1 cellular context compared by ENCODE assay signal in the genomic region with DNA sequence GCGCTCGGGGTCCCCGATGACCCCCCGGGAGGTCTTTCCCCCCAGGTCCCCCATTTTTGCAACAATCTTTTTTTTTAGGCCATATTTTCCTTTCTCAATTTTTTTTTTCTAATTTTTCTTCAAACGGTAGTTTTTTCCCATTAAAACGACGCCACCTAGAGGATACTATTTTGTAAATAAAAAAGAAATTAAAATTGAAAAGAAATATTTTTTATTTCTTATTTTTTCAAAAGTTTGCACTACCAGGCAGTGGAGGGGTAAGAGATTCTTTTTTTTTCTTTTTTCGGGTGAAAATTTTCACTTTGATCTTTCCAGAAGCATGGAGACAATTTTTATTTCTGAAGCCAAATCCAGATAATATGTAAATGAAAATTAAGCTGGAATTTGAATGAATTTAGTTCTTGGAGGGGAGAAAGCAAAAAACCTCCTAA.
TF ChIP-seq lines count a peak whose summit lies in the region.

No MANE protein-coding gene starts in this region.

TF ChIP-seq in K562, 482 proteins besides CTCF, POLR2A, EP300 and RAD21 (continued from another document):
- TF ChIP-seq, protein P1, sequence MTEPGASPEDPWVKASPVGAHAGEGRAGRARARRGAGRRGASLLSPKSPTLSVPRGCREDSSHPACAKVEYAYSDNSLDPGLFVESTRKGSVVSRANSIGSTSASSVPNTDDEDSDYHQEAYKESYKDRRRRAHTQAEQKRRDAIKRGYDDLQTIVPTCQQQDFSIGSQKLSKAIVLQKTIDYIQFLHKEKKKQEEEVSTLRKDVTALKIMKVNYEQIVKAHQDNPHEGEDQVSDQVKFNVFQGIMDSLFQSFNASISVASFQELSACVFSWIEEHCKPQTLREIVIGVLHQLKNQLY (CRISPR knock-in tag; conservative IDR thresholded peaks at IDR 0.05): no peak
- TF ChIP-seq FOXM1 (IDR thresholded peaks at IDR 0.05; ENCODE audit: low read depth) (0 out of 2 replicates have a peak, but pooled peaks have one; percentile 32), FOXM1 (CRISPR knock-in tag; IDR thresholded peaks at IDR 0.05; ENCODE audit: low read depth) (no peak), MECOM (CRISPR knock-in tag; IDR thresholded peaks at IDR 0.05) (no peak), TBP (optimal IDR thresholded peaks at IDR 0.05; ENCODE audit: low read depth, low read length) (peak; percentile 1), DIDO1 (tag; IDR thresholded peaks at IDR 0.05; ENCODE audit: low read depth) (no peak), FOXK2 (conservative IDR thresholded peaks at IDR 0.05 in 1 of 2, IDR thresholded peaks at IDR 0.05 in 1 of 2; ENCODE audit: low read depth in 2 of 2) (0 out of 4 replicates have a peak, but pooled peaks of 1 of the 2 experiments have one; percentile 16), NFRKB (IDR thresholded peaks at IDR 0.05; ENCODE audit: low read depth) (0 out of 2 replicates have a peak, but pooled peaks have one; percentile 31), SMARCC2 (IDR thresholded peaks at IDR 0.05; ENCODE audit: low read depth) (0 out of 2 replicates have a peak, but pooled peaks have one; percentile 31), FOXK1 (CRISPR knock-in tag; IDR thresholded peaks at IDR 0.05; ENCODE audit: borderline replicate concordance) (no peak), MIER1 (IDR thresholded peaks at IDR 0.05; ENCODE audit: low read depth) (no peak), MTA1 (IDR thresholded peaks at IDR 0.05; ENCODE audit: borderline replicate concordance) (0 out of 2 replicates have a peak, but pooled peaks have one; percentile 20), NBN (IDR thresholded peaks at IDR 0.05; ENCODE audit: low read depth) (0 out of 2 replicates have a peak, but pooled peaks have one; percentile 32), BRD9 (IDR thresholded peaks at IDR 0.05; ENCODE audit: low read depth, partially characterized antibody) (peak; percentile 93)
- TF ChIP-seq, protein P2, sequence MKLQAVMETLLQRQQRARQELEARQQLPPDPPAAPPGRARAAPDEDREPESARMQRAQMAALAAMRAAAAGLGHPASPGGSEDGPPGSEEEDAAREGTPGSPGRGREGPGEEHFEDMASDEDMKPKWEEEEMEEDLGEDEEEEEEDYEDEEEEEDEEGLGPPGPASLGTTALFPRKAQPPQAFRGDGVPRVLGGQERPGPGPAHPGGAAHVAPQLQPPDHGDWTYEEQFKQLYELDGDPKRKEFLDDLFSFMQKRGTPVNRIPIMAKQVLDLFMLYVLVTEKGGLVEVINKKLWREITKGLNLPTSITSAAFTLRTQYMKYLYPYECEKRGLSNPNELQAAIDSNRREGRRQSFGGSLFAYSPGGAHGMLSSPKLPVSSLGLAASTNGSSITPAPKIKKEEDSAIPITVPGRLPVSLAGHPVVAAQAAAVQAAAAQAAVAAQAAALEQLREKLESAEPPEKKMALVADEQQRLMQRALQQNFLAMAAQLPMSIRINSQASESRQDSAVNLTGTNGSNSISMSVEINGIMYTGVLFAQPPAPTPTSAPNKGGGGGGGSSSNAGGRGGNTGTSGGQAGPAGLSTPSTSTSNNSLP (IDR thresholded peaks at IDR 0.05; ENCODE audit: borderline replicate concordance, low read depth, low read length): peak; percentile 96
- TF ChIP-seq, protein P3, sequence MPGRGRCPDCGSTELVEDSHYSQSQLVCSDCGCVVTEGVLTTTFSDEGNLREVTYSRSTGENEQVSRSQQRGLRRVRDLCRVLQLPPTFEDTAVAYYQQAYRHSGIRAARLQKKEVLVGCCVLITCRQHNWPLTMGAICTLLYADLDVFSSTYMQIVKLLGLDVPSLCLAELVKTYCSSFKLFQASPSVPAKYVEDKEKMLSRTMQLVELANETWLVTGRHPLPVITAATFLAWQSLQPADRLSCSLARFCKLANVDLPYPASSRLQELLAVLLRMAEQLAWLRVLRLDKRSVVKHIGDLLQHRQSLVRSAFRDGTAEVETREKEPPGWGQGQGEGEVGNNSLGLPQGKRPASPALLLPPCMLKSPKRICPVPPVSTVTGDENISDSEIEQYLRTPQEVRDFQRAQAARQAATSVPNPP (IDR thresholded peaks at IDR 0.05; ENCODE audit: borderline replicate concordance, insufficient read depth, insufficient read length): no peak
